Comparison of ENCODE assay signal across 12 cellular contexts in genomic region chr7:76354981-76355730, GRCh38. TPM values are rescaled to one million over a fixed set of nuclear protein-coding genes. Genes with fewer than 3 reads are reported as not detected.
DNase-seq lines count a peak whose midpoint lies in the region; ATAC-seq and TF ChIP-seq lines count a peak whose summit lies in the region.
"Had no signal": no experiment of that assay in that cellular context is flagged by ENCODE, and none has a peak within 500 bp of the region (broad histone marks: within the 10 kb centered on the region; RNA-seq: fewer than 3 reads in every experiment).

No MANE protein-coding gene starts in this region.

- H3K4me3 ChIP-seq in HUES64 (ENCODE audit: low read length) = peak overlapping the region; percentile 13; the same call in 1 of the 2 replicates
- H3K4me3 ChIP-seq: SJCRH30 had no signal

- H3K27ac ChIP-seq in CD4-positive, alpha-beta T cell (ENCODE audit: low read depth, low read length) = no peak overlapping the region
- H3K27ac ChIP-seq in HUES64 (ENCODE audit: low read depth, low read length) (no peak overlapping the region), caudate nucleus (ENCODE audit: low read depth, low read length) (peak overlapping the region; percentile 73)
- H3K27ac ChIP-seq: SJCRH30 had no signal

- peak overlapping the region; percentile 66 for H3K4me3 Mint-ChIP-seq in CD4-positive, alpha-beta T cell
- H3K4me3 Mint-ChIP-seq in nephron progenitor cell = peak overlapping the region; percentile 29
- H3K4me3 Mint-ChIP-seq in activated CD8-positive, alpha-beta memory T cell treated with anti-CD3 and anti-CD28 coated beads, Interleukin-2, amount 10 ng/mL, durations not matched to agents 7 days and 5 days = no peak overlapping the region

- POLR2A ChIA-PET in CD4-positive, alpha-beta T cell (lab: Charles Lee) = interaction anchor here (3.9 kb wide), 1 partner anchor 37 kb away, joined by 16 read pairs; no protein-coding TSS in a partner anchor

- H3K36me3 Mint-ChIP-seq in CD4-positive, alpha-beta T cell (ENCODE audit: low read depth) = peaks cover 64% of the 10 kb centered on the region
- peaks cover 77% of the 10 kb centered on the region for H3K36me3 Mint-ChIP-seq in nephron progenitor cell (ENCODE audit: low read depth)
- H3K36me3 Mint-ChIP-seq in activated CD8-positive, alpha-beta memory T cell treated with anti-CD3 and anti-CD28 coated beads, Interleukin-2, amount 10 ng/mL, durations not matched to agents 7 days and 5 days = peaks cover 48% of the 10 kb centered on the region

- DNase-seq in CD4-positive, alpha-beta T cell = no peak
- peak in 4 of 61 donors; percentile 11 to 44 (median 14) for DNase-seq in caudate nucleus (lab: John Stamatoyannopoulos, UW)
- DNase-seq in nephron progenitor cell = no peak
- DNase-seq in SHP77 treated with DMSO at 0.1 percent for 48 hours (lab: John Stamatoyannopoulos, UW) = no peak
- DNase-seq in activated CD8-positive, alpha-beta memory T cell treated with anti-CD3 and anti-CD28 coated beads, Interleukin-2, amount 10 ng/mL, durations not matched to agents 7 days and 5 days = no peak
- no peak for DNase-seq in GF-D8 (lab: John Stamatoyannopoulos, UW)
- DNase-seq: activated CD4-positive, alpha-beta T cell treated with anti-CD3 and anti-CD28 coated beads for 48 hours; activated naive CD4-positive, alpha-beta T cell; NCI-H524 treated with DMSO at 0.1 percent for 48 hours; SJCRH30 had no signal

- H3K4me1 Mint-ChIP-seq in CD4-positive, alpha-beta T cell (ENCODE audit: low read depth) = peaks cover 66% of the 10 kb centered on the region
- H3K4me1 Mint-ChIP-seq in nephron progenitor cell = peaks cover 32% of the 10 kb centered on the region
- peaks cover 57% of the 10 kb centered on the region for H3K4me1 Mint-ChIP-seq in activated CD8-positive, alpha-beta memory T cell treated with anti-CD3 and anti-CD28 coated beads, Interleukin-2, amount 10 ng/mL, durations not matched to agents 7 days and 5 days

- H3K9me3 ChIP-seq in CD4-positive, alpha-beta T cell (ENCODE audit: control insufficient read depth, low read length) = no peaks in the 10 kb centered on the region
- no peaks in the 10 kb centered on the region for H3K9me3 ChIP-seq in HUES64 (ENCODE audit: insufficient read depth, low read depth, low read length)
- H3K9me3 ChIP-seq: SJCRH30 had no signal

- ATAC-seq in CD4-positive, alpha-beta T cell (ENCODE audit: poor library complexity) = no peak
- ATAC-seq in activated CD8-positive, alpha-beta memory T cell treated with anti-CD3 and anti-CD28 coated beads, Interleukin-2, amount 10 ng/mL, durations not matched to agents 7 days and 5 days = no peak
- no peak for ATAC-seq in HG03457 (IDR thresholded peaks at IDR 0.05; ENCODE audit: unreplicated experiment)

- H3K9ac ChIP-seq in HUES64 (ENCODE audit: low read depth, low read length) = no peak overlapping the region

- no peak overlapping the region for H3K27ac Mint-ChIP-seq in CD4-positive, alpha-beta T cell
- peak overlapping the region; percentile 43 for H3K27ac Mint-ChIP-seq in nephron progenitor cell
- no peak overlapping the region for H3K27ac Mint-ChIP-seq in activated CD8-positive, alpha-beta memory T cell treated with anti-CD3 and anti-CD28 coated beads, Interleukin-2, amount 10 ng/mL, durations not matched to agents 7 days and 5 days

- H3K4me1 ChIP-seq in HUES64 (ENCODE audit: insufficient read depth, low read length) = peaks cover 31% of the 10 kb centered on the region

- H3K36me3 ChIP-seq in HUES64 (ENCODE audit: insufficient read depth, low read length) = peaks cover 61% of the 10 kb centered on the region

- H3K27me3 ChIP-seq in CD4-positive, alpha-beta T cell (ENCODE audit: control insufficient read depth, insufficient read depth, low read length) = no peaks in the 10 kb centered on the region
- H3K27me3 ChIP-seq in HUES64 (ENCODE audit: insufficient read depth, low read length) = no peaks in the 10 kb centered on the region
- H3K27me3 ChIP-seq: SJCRH30 had no signal

- CTCF ChIA-PET in CD4-positive, alpha-beta T cell (lab: Charles Lee) = no interaction called here
- CTCF ChIA-PET in activated CD8-positive, alpha-beta memory T cell treated with anti-CD3 and anti-CD28 coated beads, Interleukin-2, amount 10 ng/mL, durations not matched to agents 7 days and 5 days (lab: Charles Lee) = interaction anchor here (0.7 to 1.5 kb wide), 3 partner anchors 37 to 64 kb away, joined by 3 to 4 read pairs (median 3); no protein-coding TSS in a partner anchor

- TF ChIP-seq CTCF in CD4-positive, alpha-beta T cell (IDR thresholded peaks at IDR 0.05) = no peak
- no peak for TF ChIP-seq CTCF in nephron progenitor cell (IDR thresholded peaks at IDR 0.05)

- no peaks in the 10 kb centered on the region for H3K9me3 Mint-ChIP-seq in CD4-positive, alpha-beta T cell
- H3K9me3 Mint-ChIP-seq in nephron progenitor cell = peaks cover 56% of the 10 kb centered on the region
- H3K9me3 Mint-ChIP-seq in activated CD8-positive, alpha-beta memory T cell treated with anti-CD3 and anti-CD28 coated beads, Interleukin-2, amount 10 ng/mL, durations not matched to agents 7 days and 5 days (ENCODE audit: low read depth) = no peaks in the 10 kb centered on the region

- WGBS in HUES64 = 93% methylated on average over 9 of the region's 9 CpGs

- intact Hi-C loops in CD4-positive, alpha-beta T cell (cut with DNase I, micrococcal nuclease) = loop anchor here (2.0 to 5.0 kb wide), 3 partner anchors 22 to 178 kb away; no protein-coding TSS in a partner anchor

- H3K27me3 Mint-ChIP-seq in CD4-positive, alpha-beta T cell = no peaks in the 10 kb centered on the region
- peaks cover 3% of the 10 kb centered on the region for H3K27me3 Mint-ChIP-seq in nephron progenitor cell (ENCODE audit: low read depth, poor library complexity)
- no peaks in the 10 kb centered on the region for H3K27me3 Mint-ChIP-seq in activated CD8-positive, alpha-beta memory T cell treated with anti-CD3 and anti-CD28 coated beads, Interleukin-2, amount 10 ng/mL, durations not matched to agents 7 days and 5 days

RNA-seq across cellular contexts. Expression of gene YWHAG, which starts 3.6 kb away (rescaled TPM):
- 10 to 100 TPM; 23.4 to 24.3 TPM for total RNA-seq in CD4-positive, alpha-beta T cell
- polyA plus RNA-seq in HUES64 (2013, experiment 1 of 2) = 169 TPM
- 171 TPM for polyA plus RNA-seq in HUES64 (2013, experiment 2 of 2)
- 100 to 1,000 TPM in 1 of 2 experiments, 10 to 100 TPM in 1; 80.8 to 115 TPM for total RNA-seq in activated CD8-positive, alpha-beta memory T cell treated with anti-CD3 and anti-CD28 coated beads, Interleukin-2, amount 10 ng/mL, durations not matched to agents 7 days and 5 days

RNA-seq across cellular contexts. Expression of gene HSPB1, which starts 52.7 kb away (rescaled TPM):
- total RNA-seq in CD4-positive, alpha-beta T cell = 10 to 100 TPM; 38.0 to 38.6 TPM
- polyA plus RNA-seq in HUES64 (2013, experiment 1 of 2) = 203 TPM
- polyA plus RNA-seq in HUES64 (2013, experiment 2 of 2) = 252 TPM
- 10 to 100 TPM; 36.5 to 62.9 TPM for total RNA-seq in activated CD8-positive, alpha-beta memory T cell treated with anti-CD3 and anti-CD28 coated beads, Interleukin-2, amount 10 ng/mL, durations not matched to agents 7 days and 5 days

RNA-seq across cellular contexts. Expression of gene SSC4D, which starts 54.3 kb away (rescaled TPM):
- total RNA-seq in CD4-positive, alpha-beta T cell = not detected
- 7.2 TPM for polyA plus RNA-seq in HUES64 (2013, experiment 1 of 2)
- polyA plus RNA-seq in HUES64 (2013, experiment 2 of 2) = 10.3 TPM
- under 1 TPM; 0.23 to 0.64 TPM for total RNA-seq in activated CD8-positive, alpha-beta memory T cell treated with anti-CD3 and anti-CD28 coated beads, Interleukin-2, amount 10 ng/mL, durations not matched to agents 7 days and 5 days
